ENCODE assay signal across 15 cellular contexts in genomic region chr10:95976295-95977229, GRCh38.
DNase-seq lines count a peak whose midpoint lies in the region; ATAC-seq and TF ChIP-seq lines count a peak whose summit lies in the region.
"Had no signal": no experiment of that assay in that cellular context is flagged by ENCODE, and none has a peak within 500 bp of the region (broad histone marks: within the 10 kb centered on the region; RNA-seq: fewer than 3 reads in every experiment).

No MANE protein-coding gene starts in this region.

- H3K4me1 ChIP-seq in Loucy (ENCODE audit: insufficient read depth, low read length, poor library complexity, severe bottlenecking) (peaks cover 4% of the 10 kb centered on the region), left lung (peaks cover 0 to 6% of the 10 kb centered on the region in 2 donors)
- H3K4me1 ChIP-seq: left ventricle myocardium inferior had no signal

- no peak for TF ChIP-seq CTCF in Loucy (conservative IDR thresholded peaks at IDR 0.05; ENCODE audit: low read length)
- no peak for TF ChIP-seq CTCF in left lung (IDR thresholded peaks at IDR 0.05)

- H3K27me3 ChIP-seq in Loucy (ENCODE audit: insufficient read depth, low read length, poor library complexity, severe bottlenecking) = no peaks in the 10 kb centered on the region
- no peaks in the 10 kb centered on the region for H3K27me3 ChIP-seq in left lung

- no peaks in the 10 kb centered on the region for H3K9me2 ChIP-seq in Loucy (replicated peaks; ENCODE audit: low read depth, low read length)

- ATAC-seq in left lung = peak; percentile 29
- ATAC-seq in GM18867 (IDR thresholded peaks at IDR 0.05; ENCODE audit: unreplicated experiment) = no peak

- intact Hi-C loops in left lung (cut with DNase I) = no loop called here

- no peaks in the 10 kb centered on the region for H3K9me3 ChIP-seq in Loucy (ENCODE audit: insufficient read depth, low read depth, low read length)
- no peaks in the 10 kb centered on the region for H3K9me3 ChIP-seq in left lung
- H3K9me3 ChIP-seq: left ventricle myocardium inferior had no signal

- H3K4me2 ChIP-seq in Loucy (ENCODE audit: low read depth, low read length, poor library complexity, severe bottlenecking) = no peak overlapping the region

- H3K36me3 ChIP-seq in Loucy (ENCODE audit: insufficient read depth, low read length) (no peaks in the 10 kb centered on the region), left lung (no peaks in the 10 kb centered on the region)
- H3K36me3 ChIP-seq: left ventricle myocardium inferior had no signal

- no peaks in the 10 kb centered on the region for H3F3A ChIP-seq in Loucy (ENCODE audit: low read depth)

- in situ Hi-C loops in KBM-7 (cut with MboI; ENCODE audit: low pct_unique_long_range_greater_than_20kb, low sequenced_read_pairs) = no loop called here

- peak; percentile 78 for DNase-seq in GF-D8 (lab: John Stamatoyannopoulos, UW)
- peak; percentile 79 for DNase-seq in SKM-1 (lab: John Stamatoyannopoulos, UW; ENCODE audit: unreplicated experiment)
- no peak for DNase-seq in left lung
- DNase-seq in KBM-7 = no peak
- no peak for DNase-seq in NCI-H524 (lab: John Stamatoyannopoulos, UW)
- DNase-seq in ureter (ENCODE audit: low spot score) = no peak
- DNase-seq: activated CD4-positive, alpha-beta T cell treated with anti-CD3 and anti-CD28 coated beads, Interleukin-2, amount 50 U/mL, for 48 hours; DMS53; left ventricle myocardium inferior; NCI-H748 treated with DMSO at 0.1 percent for 48 hours; stimulated activated CD4-positive, alpha-beta T cell treated with anti-CD3 and anti-CD28 coated beads, Interleukin-12 subunit alpha, Interleukin-12 subunit beta, amount 100 ng/mL, for 4 hours; substantia nigra had no signal

- no peaks in the 10 kb centered on the region for H3K79me2 ChIP-seq in Loucy (ENCODE audit: insufficient read depth, low read length)

- H3K27ac ChIP-seq in left lung = no peak overlapping the region
- H3K27ac ChIP-seq: C4-2B, left ventricle myocardium inferior had no signal

- H3K9ac ChIP-seq in Loucy (ENCODE audit: low read depth, low read length, poor library complexity, severe bottlenecking) = no peak overlapping the region

- no peak overlapping the region for H3K4me3 ChIP-seq in Loucy (ENCODE audit: low read length, poor library complexity, severe bottlenecking)
- H3K4me3 ChIP-seq in left lung = no peak overlapping the region
- H3K4me3 ChIP-seq: left ventricle myocardium inferior had no signal

- H2AFZ ChIP-seq in Loucy (ENCODE audit: low read length) = peak overlapping the region; percentile 54; the same call in 1 of the 2 replicates

- no peaks in the 10 kb centered on the region for H4K20me1 ChIP-seq in Loucy (ENCODE audit: insufficient read depth, low read length, poor library complexity, severe bottlenecking)

Comparison
In these comparisons a context has a peak if more than half of its experiments do, and no peak if none do; other contexts are left out.
1. DNase-seq: peak in GF-D8 (single experiment) and SKM-1 (single experiment); none in left lung (0 of 2), KBM-7 (single experiment), NCI-H524 (0 of 2) and ureter (single experiment).